34 cellular contexts compared by ENCODE assay signal in the genomic region with DNA sequence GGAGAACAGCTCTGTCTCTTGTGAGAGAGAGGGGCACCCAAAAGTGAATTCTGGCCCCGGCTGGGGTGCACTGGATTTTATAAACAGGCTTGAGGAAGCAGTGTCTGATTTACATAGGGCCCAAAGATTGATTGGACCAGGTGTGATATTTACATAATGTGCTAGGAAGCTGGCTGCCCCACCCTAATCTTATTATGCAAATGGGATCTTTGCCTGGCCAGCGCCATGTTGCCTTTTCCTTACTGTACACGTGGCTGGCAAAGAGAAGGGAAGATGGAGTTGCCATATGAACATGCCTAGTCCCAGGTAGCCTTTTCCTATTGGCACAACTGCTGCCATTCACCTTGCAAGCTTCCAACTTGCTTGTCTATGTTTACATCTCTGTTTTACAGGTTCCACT. TPM values are rescaled to one million over a fixed set of nuclear protein-coding genes. Genes with fewer than 3 reads are reported as not detected.
"Had no signal": no experiment of that assay in that cellular context is flagged by ENCODE, and none has a peak within 500 bp of the region (broad histone marks: within the 10 kb centered on the region; RNA-seq: fewer than 3 reads in every experiment).

No MANE protein-coding gene starts in this region.

- H3K4me2 ChIP-seq: smooth muscle cell had no signal

- H3K4me1 ChIP-seq: left lung, lower lobe of right lung, right atrium auricular region, right lobe of liver, stomach, testis, thyroid gland, transverse colon, upper lobe of left lung, vagina had no signal

- DNase-seq: immature natural killer cell; kidney; left colon; left lung; lower lobe of right lung; mammary epithelial cell; mesenchymal stem cell; naive thymus-derived CD8-positive, alpha-beta T cell; occipital lobe; right lobe of liver; stimulated activated CD4-positive, alpha-beta T cell treated with anti-CD3 and anti-CD28 coated beads, Interleukin-1b, Interleukin-23, amount 100 ng/mL, for 48 hours; stimulated activated CD4-positive, alpha-beta T cell treated with anti-CD3 and anti-CD28 coated beads, Interleukin-2, amount 100 ng/mL, for 48 hours; stimulated activated CD4-positive, alpha-beta T cell treated with anti-CD3 and anti-CD28 coated beads, Interleukin-4, amount 100 ng/mL, for 4 hours; stimulated activated CD8-positive, alpha-beta memory T cell treated with anti-CD3 and anti-CD28 coated beads, Interleukin-4, amount 100 ng/mL, for 48 hours; stimulated activated naive CD8-positive, alpha-beta T cell treated with anti-CD3 and anti-CD28 coated beads, Interleukin-15, Interleukin-2, amounts not matched to agents 100 U/mL and 50 U/mL, for 24 hours; stomach; testis; thyroid gland; transverse colon; upper lobe of left lung had no signal

- ATAC-seq: left colon; left lung; lower lobe of right lung; naive thymus-derived CD8-positive, alpha-beta T cell; right lobe of liver; stimulated activated memory B cell treated with anti-CD40 and anti-IgM and Interleukin-4, amounts not matched to agents 10 μg/mL and 1 μg/mL and 100 μg/mL, for 72 hours; stimulated activated naive CD8-positive, alpha-beta T cell treated with anti-CD3 and anti-CD28 coated beads, Interleukin-15, Interleukin-2, amounts not matched to agents 100 U/mL and 50 U/mL, for 24 hours had no signal

- H3K27me3 ChIP-seq: left lung, neutrophil, right atrium auricular region, right lobe of liver, stomach, testis, thyroid gland, transverse colon, upper lobe of left lung, vagina had no signal

- H3K27ac ChIP-seq: left lung, lower lobe of right lung, neutrophil, right atrium auricular region, right lobe of liver, stomach, testis, thyroid gland, transverse colon, upper lobe of left lung, vagina had no signal

- H3K36me3 ChIP-seq: left lung, lower lobe of right lung, neutrophil, right atrium auricular region, right lobe of liver, stomach, thyroid gland, transverse colon, upper lobe of left lung, vagina had no signal

- FAIRE-seq: islet of Langerhans had no signal

- H3K4me3 ChIP-seq: left lung, lower lobe of right lung, right atrium auricular region, right lobe of liver, smooth muscle cell, stomach, testis, thyroid gland, transverse colon, upper lobe of left lung, vagina had no signal

- H3K9me3 ChIP-seq: lower lobe of right lung, neutrophil, right atrium auricular region, right lobe of liver, stomach, testis, thyroid gland, transverse colon, upper lobe of left lung, vagina had no signal

RNA-seq across cellular contexts. Expression of a gene that starts 29.0 kb away (rescaled TPM):
- total RNA-seq: left colon; left lung; lower lobe of right lung; mammary epithelial cell; mucosa of gallbladder; naive thymus-derived CD8-positive, alpha-beta T cell; neural crest cell; osteocyte; progenitor cell of endocrine pancreas; pulmonary artery endothelial cell; renal cortical epithelial cell; right atrium auricular region; skeletal muscle tissue; smooth muscle cell; stomach; thyroid gland; transverse colon; upper lobe of left lung; urinary bladder; vagina had no signal
- polyA plus RNA-seq: immature natural killer cell; mammary epithelial cell; naive thymus-derived CD8-positive, alpha-beta T cell; smooth muscle cell; stomach had no signal

RNA-seq across cellular contexts. Expression of a gene that starts 39.3 kb away (rescaled TPM):
- total RNA-seq: left colon; left lung; mammary epithelial cell; naive thymus-derived CD8-positive, alpha-beta T cell; osteocyte; progenitor cell of endocrine pancreas; renal cortical epithelial cell; right atrium auricular region; smooth muscle cell; stomach; testis; thyroid gland; transverse colon; vagina had no signal
- polyA plus RNA-seq: immature natural killer cell; mammary epithelial cell; naive thymus-derived CD8-positive, alpha-beta T cell; smooth muscle cell; stomach had no signal
